8 cellular contexts compared by ENCODE assay signal in genomic region chr5:43602818-43603534, GRCh38. TPM values are rescaled to one million over a fixed set of nuclear protein-coding genes. Genes with fewer than 3 reads are reported as not detected.
A peak's percentile ranks its signal among the peaks of the same experiment; 100 is the strongest.
DNase-seq lines count a peak whose midpoint lies in the region; ATAC-seq and TF ChIP-seq lines count a peak whose summit lies in the region.

Gene NNT, plus strand, starts transcription at chr5:43603180. Its CDS starts 6,016 bp downstream, at chr5:43609196.

- H3K9me3 ChIP-seq in H9 (ENCODE audit: control insufficient read depth, low read depth, low read length), result no peaks in the 10 kb centered on the region
- no peaks in the 10 kb centered on the region for H3K9me3 ChIP-seq in MM.1S (replicated peaks; ENCODE audit: insufficient read depth, low read length)
- no peaks in the 10 kb centered on the region for H3K9me3 ChIP-seq in SU-DHL-6 (ENCODE audit: insufficient read depth, low read length)
- H3K9me3 ChIP-seq in heart left ventricle, result no peaks in the 10 kb centered on the region
- H3K9me3 ChIP-seq in upper lobe of right lung, result no peaks in the 10 kb centered on the region

- no peak within 1 kb of the TSS for H2BK120ac ChIP-seq in H9 (ENCODE audit: low read depth, low read length, poor library complexity, severe bottlenecking)

- peaks cover 25% of the 10 kb centered on the region for H3F3A ChIP-seq in MM.1S (ENCODE audit: insufficient read depth, low read length)
- H3F3A ChIP-seq in SU-DHL-6 (ENCODE audit: insufficient read depth), result 0 out of 2 replicates have a peak, but pooled peaks cover 6% of the 10 kb centered on the region

- H3K36me3 Mint-ChIP-seq in H9 (ENCODE audit: insufficient read depth in 1 of 3, low read depth in 3 of 3), result peaks cover 11 to 18% (median 17%) of the 10 kb centered on the region in 3 experiments

- peak; percentile 4 for DNase-seq in GM04503 (ENCODE audit: low read depth)
- peak; percentile 85 for DNase-seq in H9
- DNase-seq in MM.1S, result peak; percentile 76
- DNase-seq in activated naive CD8-positive, alpha-beta T cell treated with anti-CD3 and anti-CD28 coated beads, Interleukin-2, amount 50 U/mL, for 16 hours (ENCODE audit: low read depth, low spot score), result peak; percentile 48
- DNase-seq in heart left ventricle, result peak; percentile 83 to 91 (median 88)
- DNase-seq in posterior vena cava (ENCODE audit: low spot score), result peak; percentile 93
- peak; percentile 92 for DNase-seq in upper lobe of right lung

- H3K4me3 ChIP-seq in MM.1S (ENCODE audit: low read length), result peak within 1 kb of the TSS; percentile 88
- peak within 1 kb of the TSS; percentile 73 for H3K4me3 ChIP-seq in SU-DHL-6 (ENCODE audit: insufficient read depth, low read length, poor library complexity, severe bottlenecking)
- peak within 1 kb of the TSS; percentile 62 to 90 (median 84) for H3K4me3 ChIP-seq in heart left ventricle
- H3K4me3 ChIP-seq in upper lobe of right lung, result peak within 1 kb of the TSS; percentile 87

- no peak within 1 kb of the TSS for H3T11ph ChIP-seq in H9 (ENCODE audit: low read length)

- H3K27ac Mint-ChIP-seq in H9, result peak within 1 kb of the TSS; percentile 48 to 97 (median 93); a peak in 6 of 7 replicates

- peaks cover 3% of the 10 kb centered on the region; the same call in 1 of the 2 replicates for H3K27me3 Mint-ChIP-seq in H9 (ENCODE audit: low read depth)

- H3K36me3 ChIP-seq in MM.1S (replicated peaks; ENCODE audit: insufficient read depth, low read length) (peaks cover 3% of the 10 kb centered on the region; the same call in 1 of the 2 replicates), SU-DHL-6 (ENCODE audit: low read length) (peaks cover 11% of the 10 kb centered on the region; the same call in 1 of the 2 replicates), heart left ventricle (peaks cover 0 to under 1% (median 0%) of the 10 kb centered on the region in 9 donors), upper lobe of right lung (no peaks in the 10 kb centered on the region)

- H4K20me1 ChIP-seq in H9 (ENCODE audit: control insufficient read depth, insufficient read depth, insufficient read length) (no peaks in the 10 kb centered on the region), MM.1S (ENCODE audit: insufficient read depth, low read length) (no peaks in the 10 kb centered on the region), SU-DHL-6 (ENCODE audit: low read depth, low read length) (no peaks in the 10 kb centered on the region)

- H3K79me2 ChIP-seq in H9 (ENCODE audit: insufficient read depth, low read length) (no peaks in the 10 kb centered on the region), MM.1S (ENCODE audit: low read length) (peaks cover 88% of the 10 kb centered on the region), SU-DHL-6 (ENCODE audit: insufficient read depth, low read length) (peaks cover 81% of the 10 kb centered on the region)

- H3K9me3 Mint-ChIP-seq in H9, result peaks cover 0 to 4% of the 10 kb centered on the region in 2 experiments; a peak in 3 of 5 replicates

- WGBS in H9 (ENCODE audit: extremely low coverage, insufficient read length, low lambda C conversion rate), result no CpG with 5 or more reads among the region's 65 CpGs
- WGBS in heart left ventricle, 4 donors, result 0 to 1% (median 1%) methylated on average over 37 to 65 of the region's 65 CpGs

- H3K56ac ChIP-seq in H9 (ENCODE audit: insufficient read length, low read depth, low read length), result no peak within 1 kb of the TSS

- peak within 1 kb of the TSS; percentile 89 for H3K18ac ChIP-seq in H9 (ENCODE audit: insufficient read length, low read depth, low read length)

- TF ChIP-seq CTCF in H9 (conservative IDR thresholded peaks at IDR 0.05), result no peak
- no peak for TF ChIP-seq CTCF in MM.1S (IDR thresholded peaks at IDR 0.05; ENCODE audit: low read length)
- no peak for TF ChIP-seq CTCF in SU-DHL-6 (IDR thresholded peaks at IDR 0.05; ENCODE audit: insufficient read depth, low read length, poor library complexity, severe bottlenecking)
- peak in 1 of 12 donors; percentile 16 for TF ChIP-seq CTCF in heart left ventricle (IDR thresholded peaks at IDR 0.05)
- no peak for TF ChIP-seq CTCF in upper lobe of right lung (IDR thresholded peaks at IDR 0.05)

- no peak within 1 kb of the TSS for H2BK5ac ChIP-seq in H9 (ENCODE audit: insufficient read length, low read length)

- no peak within 1 kb of the TSS for H3K4ac ChIP-seq in H9 (ENCODE audit: low read depth, low read length)

- H2BK15ac ChIP-seq in H9 (ENCODE audit: low read depth, low read length), result no peak within 1 kb of the TSS

- H3K27me3 ChIP-seq in H9 (ENCODE audit: insufficient read depth, low read length) (no peaks in the 10 kb centered on the region), MM.1S (replicated peaks; ENCODE audit: insufficient read depth, low read length) (no peaks in the 10 kb centered on the region), SU-DHL-6 (ENCODE audit: low read length) (no peaks in the 10 kb centered on the region), heart left ventricle (no peaks in the 10 kb centered on the region), upper lobe of right lung (no peaks in the 10 kb centered on the region)

- H3K4me1 ChIP-seq in H9 (ENCODE audit: insufficient read depth, low read length) (no peaks in the 10 kb centered on the region; the same call in 1 of the 2 replicates), MM.1S (ENCODE audit: low read length) (peaks cover 23% of the 10 kb centered on the region), heart left ventricle (peaks cover 0 to 48% (median 21%) of the 10 kb centered on the region in 12 donors), upper lobe of right lung (peaks cover 20% of the 10 kb centered on the region)

- no peaks in the 10 kb centered on the region for H3K79me1 ChIP-seq in H9 (ENCODE audit: insufficient read depth, low read depth, low read length, poor library complexity, severe bottlenecking)

- H3K23ac ChIP-seq in H9 (ENCODE audit: insufficient read length, low read depth, low read length), result no peak within 1 kb of the TSS

- peak in 1 of 2 donors; percentile 48 for TF ChIP-seq POLR2A in heart left ventricle (IDR thresholded peaks at IDR 0.05)

- H4K5ac ChIP-seq in H9 (ENCODE audit: insufficient read length, low read depth, low read length), result no peak within 1 kb of the TSS

- no peak within 1 kb of the TSS for H2BK12ac ChIP-seq in H9 (ENCODE audit: insufficient read length, low read depth, low read length)

- peak within 1 kb of the TSS; percentile 88 for H3K14ac ChIP-seq in H9 (ENCODE audit: insufficient read depth, low read length)

- no peak within 1 kb of the TSS for H2AK5ac ChIP-seq in H9 (ENCODE audit: insufficient read length, low read length)

- H2BK20ac ChIP-seq in H9 (ENCODE audit: low read depth, low read length, poor library complexity, severe bottlenecking), result no peak within 1 kb of the TSS

- H3K4me3 Mint-ChIP-seq in H9, result peak within 1 kb of the TSS; percentile 82 to 90

- peaks cover 13% of the 10 kb centered on the region for H3K23me2 ChIP-seq in H9 (ENCODE audit: insufficient read length, low read depth, low read length, poor library complexity, severe bottlenecking)

- intact Hi-C loops in heart left ventricle (cut with DNase I) (loop anchor here (1.0 to 5.0 kb wide), 6 partner anchors 24 to 120 kb away; partner anchors contain the start of genes PAIP1 (in 10 of the 10) and TMEM267 (in 1 of the 10)), posterior vena cava (cut with DNase I) (loop anchor here in 1 of 2 donors (5.0 kb wide), 1 partner anchor 41 kb away; no protein-coding TSS in a partner anchor), upper lobe of right lung (cut with DNase I) (no loop called here)

- H3K9me2 ChIP-seq in MM.1S (replicated peaks; ENCODE audit: insufficient read depth, low read length) (no peaks in the 10 kb centered on the region), SU-DHL-6 (replicated peaks; ENCODE audit: insufficient read depth, low read length) (no peaks in the 10 kb centered on the region)

- peaks cover 38 to 39% of the 10 kb centered on the region in 2 experiments for H3K4me1 Mint-ChIP-seq in H9

- ATAC-seq in heart left ventricle (peak; percentile 32 to 84 (median 76)), upper lobe of right lung (peak; percentile 94)

- no peak within 1 kb of the TSS for H4K91ac ChIP-seq in H9 (ENCODE audit: insufficient read length, low read depth, low read length)

- H3K4me2 ChIP-seq in H9 (ENCODE audit: insufficient read depth, insufficient read length, low read length) (peak within 1 kb of the TSS; percentile 97), MM.1S (ENCODE audit: low read depth, low read length) (peak within 1 kb of the TSS; percentile 91), SU-DHL-6 (ENCODE audit: low read depth, low read length, poor library complexity, severe bottlenecking) (peak within 1 kb of the TSS; percentile 82)

- no peak within 1 kb of the TSS for H4K8ac ChIP-seq in H9 (replicated peaks; ENCODE audit: insufficient read length, low read depth, low read length)

- H3K27ac ChIP-seq in H9 (ENCODE audit: insufficient read length, low read depth, low read length) (no peak within 1 kb of the TSS), MM.1S (ENCODE audit: low read length) (peak within 1 kb of the TSS; percentile 97), SU-DHL-6 (ENCODE audit: low read depth, low read length) (peak within 1 kb of the TSS; percentile 79), heart left ventricle (peak within 1 kb of the TSS; percentile 94 to 98 (median 96)), upper lobe of right lung (peak within 1 kb of the TSS; percentile 88)

- H2AFZ ChIP-seq in H9 (ENCODE audit: low read length) (peak within 1 kb of the TSS; percentile 16), MM.1S (ENCODE audit: low read length) (peak within 1 kb of the TSS; percentile 75), SU-DHL-6 (ENCODE audit: low read depth, low read length, severe bottlenecking) (peak within 1 kb of the TSS; percentile 94)

- H3K9ac ChIP-seq in H9 (ENCODE audit: extremely low read depth, insufficient read length, low read length) (peak within 1 kb of the TSS; percentile 70), MM.1S (ENCODE audit: low read length) (peak within 1 kb of the TSS; percentile 94), SU-DHL-6 (ENCODE audit: low read length) (peak within 1 kb of the TSS; percentile 89)

RNA-seq across cellular contexts. Expression of gene NNT, which starts in this region (rescaled TPM):
- total RNA-seq in H9 (2021) (25.2 and 27.6 TPM in 2 replicates), heart left ventricle (100 to 1,000 TPM; 206 to 631 (median 475) TPM), posterior vena cava (10 to 100 TPM; 62.4 to 65.1 TPM), upper lobe of right lung (67.7 TPM)
- 100 to 1,000 TPM in 1 of 2 donors, 10 to 100 TPM in 1; 53.8 to 119 TPM for polyA plus RNA-seq in heart left ventricle

Comparison
In these comparisons a context has a peak if more than half of its experiments do, and no peak if none do; other contexts are left out.
1. DNase-seq: peak in every context shown above with its lines; median percentile 93 in posterior vena cava; 92 in upper lobe of right lung; 88 in heart left ventricle; 85 in H9; 76 in MM.1S; 48 in activated naive CD8-positive, alpha-beta T cell treated with anti-CD3 and anti-CD28 coated beads, Interleukin-2, amount 50 U/mL, for 16 hours; 4 in GM04503.
2. H2AFZ ChIP-seq: peak in every context shown above with its lines; median percentile 94 in SU-DHL-6; 75 in MM.1S; 16 in H9.